Comparison of ENCODE assay signal across 12 cellular contexts in genomic region chr9:93224591-93224990, GRCh38. TPM values are rescaled to one million over a fixed set of nuclear protein-coding genes. Genes with fewer than 3 reads are reported as not detected.
DNase-seq lines count a peak whose midpoint lies in the region; ATAC-seq and TF ChIP-seq lines count a peak whose summit lies in the region.
"Had no signal": no experiment of that assay in that cellular context is flagged by ENCODE, and none has a peak within 500 bp of the region (broad histone marks: within the 10 kb centered on the region; RNA-seq: fewer than 3 reads in every experiment).

No MANE protein-coding gene starts in this region.

- TF ChIP-seq POLR2A in body of pancreas (IDR thresholded peaks at IDR 0.05) (no peak), testis (IDR thresholded peaks at IDR 0.05) (no peak)

- peaks cover 77% of the 10 kb centered on the region for H3K4me1 ChIP-seq in body of pancreas
- H3K4me1 ChIP-seq in testis: no peaks in the 10 kb centered on the region

- H3K4me3 ChIP-seq in body of pancreas (no peak overlapping the region), testis (no peak overlapping the region)

- no peaks in the 10 kb centered on the region for H3K9me3 ChIP-seq in body of pancreas
- H3K9me3 ChIP-seq in testis: no peaks in the 10 kb centered on the region

- 54 to 70% methylated on average over 2 of the region's 2 CpGs for WGBS in body of pancreas, 2 donors
- WGBS in testis, 2 donors: 85 to 89% methylated on average over 2 of the region's 2 CpGs

- peak overlapping the region; percentile 58 to 87 (median 74) for H3K27ac ChIP-seq in body of pancreas
- H3K27ac ChIP-seq in testis: no peak overlapping the region

- intact Hi-C loops in body of pancreas (cut with DNase I): no loop called here
- intact Hi-C loops in testis (cut with DNase I; ENCODE audit: low total_unique reads): no loop called here

- ATAC-seq in body of pancreas: peak; percentile 62
- ATAC-seq: naive thymus-derived CD4-positive, alpha-beta T cell had no signal

- H3K36me3 ChIP-seq in body of pancreas (replicated peaks in 1 of 2; ENCODE audit: insufficient read depth in 1 of 2, low read depth in 2 of 2) (no peaks in the 10 kb centered on the region), testis (ENCODE audit: low read depth, missing control alignments) (no peaks in the 10 kb centered on the region)

- peak; percentile 9 for DNase-seq in EL
- DNase-seq in M059J (ENCODE audit: low read depth): peak; percentile 38
- peak in 3 of 4 donors; percentile 43 to 68 (median 57) for DNase-seq in body of pancreas
- DNase-seq in mucosa of gallbladder (ENCODE audit: low spot score): peak; percentile 56
- no peak for DNase-seq in cortex of kidney (lab: John Stamatoyannopoulos, UW)
- no peak for DNase-seq in testis
- no peak for DNase-seq in stimulated activated naive CD4-positive, alpha-beta T cell treated with Interleukin-2 at 50 U/mL for 16 hours (lab: John Stamatoyannopoulos, UW)
- DNase-seq: activated naive CD8-positive, alpha-beta T cell treated with anti-CD3 and anti-CD28 coated beads for 36 hours; CD4-positive, alpha-beta T cell; naive thymus-derived CD4-positive, alpha-beta T cell; NCI-H524; substantia nigra had no signal

- H3K27me3 ChIP-seq in body of pancreas (no peaks in the 10 kb centered on the region), testis (no peaks in the 10 kb centered on the region)

- no peak for TF ChIP-seq CTCF in body of pancreas (IDR thresholded peaks at IDR 0.05)
- no peak for TF ChIP-seq CTCF in testis (IDR thresholded peaks at IDR 0.05)

RNA-seq across cellular contexts. Expression of gene WNK2, which starts 40.7 kb away (rescaled TPM):
- total RNA-seq in M059J (2014; rRNA removed; shearing (Covaris generic)): 0.02 TPM in 1 of 2 replicates, not detected in the other
- total RNA-seq in body of pancreas (100 to 1,000 TPM in 1 of 2 donors, 10 to 100 TPM in 1; 85.4 to 173 TPM), mucosa of gallbladder (37.2 TPM), testis (10 to 100 TPM; 50.5 to 91.1 TPM)
- 29.0 TPM for polyA plus RNA-seq in testis (ENCODE audit: insufficient read depth, low read depth, low replicate concordance)
- polyA plus RNA-seq: naive thymus-derived CD4-positive, alpha-beta T cell had no signal

Comparison
In these comparisons a context has a peak if more than half of its experiments do, and no peak if none do; other contexts are left out.
1. DNase-seq: peak in EL (single experiment), M059J (single experiment), body of pancreas (3 of 4) and mucosa of gallbladder (single experiment); none in cortex of kidney (single experiment), testis (single experiment) and stimulated activated naive CD4-positive, alpha-beta T cell treated with Interleukin-2 at 50 U/mL for 16 hours (single experiment).
2. H3K27ac ChIP-seq: peak in body of pancreas (4 of 4); none in testis (0 of 2).
3. RNA of gene WNK2, which starts 40.7 kb away (total RNA-seq): 85.4 to 173 TPM in body of pancreas, 50.5 to 91.1 TPM in testis and 37.2 TPM in mucosa of gallbladder (single experiment); 0.02 TPM in M059J; every median in the first group is over 10 times any median in the second.